ENCODE assay signal across 2 cellular contexts in the genomic region with DNA sequence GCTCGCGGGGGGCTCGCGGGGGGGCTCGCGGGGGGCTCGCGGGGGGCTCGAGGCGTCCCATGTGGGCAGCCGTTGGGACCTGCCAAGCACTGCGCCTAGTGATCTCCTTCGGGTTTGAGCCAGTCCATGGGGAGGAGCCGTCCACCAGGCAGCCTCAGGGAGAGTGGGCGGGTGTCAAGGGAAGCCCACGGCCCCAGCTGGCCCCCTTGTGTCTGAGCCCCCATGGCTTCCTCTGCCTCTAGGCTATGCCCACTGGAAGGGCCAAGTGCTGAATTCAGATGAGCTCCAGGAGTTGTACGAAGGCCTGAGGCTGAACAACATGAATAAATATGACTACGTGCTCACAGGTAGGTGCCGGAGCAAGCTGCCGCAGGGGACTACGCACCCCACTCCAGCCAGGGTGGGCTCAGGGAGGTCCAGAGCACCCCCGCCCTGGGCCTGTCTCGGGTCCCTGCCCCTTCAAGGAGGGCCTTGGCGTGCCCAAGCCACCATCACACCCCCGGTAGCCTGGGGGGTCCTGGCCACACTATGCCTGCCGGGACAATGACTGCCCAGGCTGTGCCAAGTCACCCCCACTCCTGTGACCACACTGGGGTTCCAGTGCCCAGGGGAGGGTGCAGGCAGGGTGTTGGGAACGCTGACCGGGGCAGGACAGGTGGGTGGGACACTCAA.
TF ChIP-seq lines count a peak whose summit lies in the region.

No MANE protein-coding gene starts in this region.

TF ChIP-seq in SK-N-SH, 30 proteins besides CTCF, POLR2A, EP300 and RAD21 (continued from another document):
- TF ChIP-seq USF2 (IDR thresholded peaks at IDR 0.05; ENCODE audit: borderline replicate concordance, low read depth, low read length), result no peak
- no peak for TF ChIP-seq FOXM1 (IDR thresholded peaks at IDR 0.05; ENCODE audit: low read depth)
- no peak for TF ChIP-seq IRF3 (IDR thresholded peaks at IDR 0.05; ENCODE audit: low read depth, low read length)
- no peak for TF ChIP-seq ZBTB33 (IDR thresholded peaks at IDR 0.05; ENCODE audit: borderline replicate concordance, low read depth)
- TF ChIP-seq MEF2A (IDR thresholded peaks at IDR 0.05; ENCODE audit: borderline replicate concordance, low read depth), result no peak

TF ChIP-seq in SK-N-SH treated with all-trans-retinoic acid at 6 μM for 48 hours, 23 proteins besides CTCF, POLR2A, EP300 and RAD21 (continued from another document):
- TF ChIP-seq TSHZ2 (CRISPR knock-in tag; IDR thresholded peaks at IDR 0.05), result no peak
- no peak for TF ChIP-seq ISL1 (CRISPR knock-in tag; IDR thresholded peaks at IDR 0.05)
- TF ChIP-seq RARB (CRISPR knock-in tag; IDR thresholded peaks at IDR 0.05), result no peak
- no peak for TF ChIP-seq BACH2 (CRISPR knock-in tag; IDR thresholded peaks at IDR 0.05; ENCODE audit: borderline replicate concordance)
- TF ChIP-seq, protein P1, sequence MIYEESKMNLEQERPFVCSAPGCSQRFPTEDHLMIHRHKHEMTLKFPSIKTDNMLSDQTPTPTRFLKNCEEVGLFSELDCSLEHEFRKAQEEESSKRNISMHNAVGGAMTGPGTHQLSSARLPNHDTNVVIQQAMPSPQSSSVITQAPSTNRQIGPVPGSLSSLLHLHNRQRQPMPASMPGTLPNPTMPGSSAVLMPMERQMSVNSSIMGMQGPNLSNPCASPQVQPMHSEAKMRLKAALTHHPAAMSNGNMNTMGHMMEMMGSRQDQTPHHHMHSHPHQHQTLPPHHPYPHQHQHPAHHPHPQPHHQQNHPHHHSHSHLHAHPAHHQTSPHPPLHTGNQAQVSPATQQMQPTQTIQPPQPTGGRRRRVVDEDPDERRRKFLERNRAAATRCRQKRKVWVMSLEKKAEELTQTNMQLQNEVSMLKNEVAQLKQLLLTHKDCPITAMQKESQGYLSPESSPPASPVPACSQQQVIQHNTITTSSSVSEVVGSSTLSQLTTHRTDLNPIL (CRISPR knock-in tag; IDR thresholded peaks at IDR 0.05; ENCODE audit: low read depth), result no peak
- TF ChIP-seq, protein P2, sequence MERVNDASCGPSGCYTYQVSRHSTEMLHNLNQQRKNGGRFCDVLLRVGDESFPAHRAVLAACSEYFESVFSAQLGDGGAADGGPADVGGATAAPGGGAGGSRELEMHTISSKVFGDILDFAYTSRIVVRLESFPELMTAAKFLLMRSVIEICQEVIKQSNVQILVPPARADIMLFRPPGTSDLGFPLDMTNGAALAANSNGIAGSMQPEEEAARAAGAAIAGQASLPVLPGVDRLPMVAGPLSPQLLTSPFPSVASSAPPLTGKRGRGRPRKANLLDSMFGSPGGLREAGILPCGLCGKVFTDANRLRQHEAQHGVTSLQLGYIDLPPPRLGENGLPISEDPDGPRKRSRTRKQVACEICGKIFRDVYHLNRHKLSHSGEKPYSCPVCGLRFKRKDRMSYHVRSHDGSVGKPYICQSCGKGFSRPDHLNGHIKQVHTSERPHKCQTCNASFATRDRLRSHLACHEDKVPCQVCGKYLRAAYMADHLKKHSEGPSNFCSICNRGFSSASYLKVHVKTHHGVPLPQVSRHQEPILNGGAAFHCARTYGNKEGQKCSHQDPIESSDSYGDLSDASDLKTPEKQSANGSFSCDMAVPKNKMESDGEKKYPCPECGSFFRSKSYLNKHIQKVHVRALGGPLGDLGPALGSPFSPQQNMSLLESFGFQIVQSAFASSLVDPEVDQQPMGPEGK (CRISPR knock-in tag; IDR thresholded peaks at IDR 0.05; ENCODE audit: borderline replicate concordance), result no peak
- no peak for TF ChIP-seq ESRRG (CRISPR knock-in tag; IDR thresholded peaks at IDR 0.05)
- TF ChIP-seq CSDC2 (CRISPR knock-in tag; IDR thresholded peaks at IDR 0.05), result no peak
- no peak for TF ChIP-seq ARNTL (CRISPR knock-in tag; IDR thresholded peaks at IDR 0.05; ENCODE audit: borderline replicate concordance, low read depth)
- TF ChIP-seq POU6F1 (CRISPR knock-in tag; IDR thresholded peaks at IDR 0.05; ENCODE audit: borderline replicate concordance, low read depth), result no peak
- TF ChIP-seq ZNF70 (CRISPR knock-in tag; IDR thresholded peaks at IDR 0.05), result no peak
- no peak for TF ChIP-seq ZFP3 (CRISPR knock-in tag; IDR thresholded peaks at IDR 0.05)
- no peak for TF ChIP-seq GLIS3 (CRISPR knock-in tag; IDR thresholded peaks at IDR 0.05)
- TF ChIP-seq PPARA (CRISPR knock-in tag; IDR thresholded peaks at IDR 0.05; ENCODE audit: borderline replicate concordance), result no peak
TF ChIP-seq in SK-N-SH treated with all-trans-retinoic acid at 6 μM for 48 hours: peak in this region for 0.
